In the genomic region with DNA sequence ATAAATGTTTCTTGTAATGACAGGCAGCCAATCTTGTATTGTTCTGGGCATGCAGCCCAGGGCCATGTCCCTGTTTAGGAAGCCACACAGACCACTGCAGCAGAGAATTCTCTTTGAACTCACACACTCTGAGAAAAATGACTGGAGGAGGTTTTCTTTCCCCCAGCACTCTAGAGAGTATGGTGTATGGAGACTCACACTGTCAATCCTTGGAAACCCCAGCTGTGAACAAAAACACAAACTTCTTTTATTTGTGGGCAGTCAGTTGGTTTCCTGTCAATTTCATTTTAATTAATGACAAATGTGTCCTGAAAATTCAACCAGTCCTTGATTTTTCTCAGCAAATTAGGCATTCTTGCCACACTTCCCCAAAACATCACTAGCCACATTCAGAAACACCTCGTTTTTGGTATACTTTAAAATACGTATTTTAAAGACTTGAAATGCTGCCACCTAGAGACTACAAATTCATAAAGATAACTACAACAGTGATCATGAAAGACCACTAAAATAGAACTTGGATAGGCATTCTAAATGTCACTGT, we compare ENCODE assay signal across 12 cellular contexts. TPM values are rescaled to one million over a fixed set of nuclear protein-coding genes. Genes with fewer than 3 reads are reported as not detected.
DNase-seq lines count a peak whose midpoint lies in the region; ATAC-seq, FAIRE-seq and TF ChIP-seq lines count a peak whose summit lies in the region.
"Had no signal": no experiment of that assay in that cellular context is flagged by ENCODE, and none has a peak within 500 bp of the region (broad histone marks: within the 10 kb centered on the region; RNA-seq: fewer than 3 reads in every experiment).

No MANE protein-coding gene starts in this region.

- peak; percentile 21 for FAIRE-seq in RCC 7860 (lab: Jason Lieb, UNC)
- peak; percentile 79 for FAIRE-seq in islet of Langerhans (lab: Jason Lieb, UNC)

- H3K9me2 ChIP-seq in GM23248 (ENCODE audit: insufficient read depth): no peaks in the 10 kb centered on the region

- CTCF ChIA-PET in CD4-positive, alpha-beta T cell (lab: Charles Lee): no interaction called here
- CTCF ChIA-PET in CD8-positive, alpha-beta memory T cell (lab: Charles Lee): interaction anchor here (1.6 kb wide), 1 partner anchor 31 kb away, joined by 4 read pairs; no protein-coding TSS in a partner anchor

- H3K4me1 ChIP-seq in GM23248 (ENCODE audit: insufficient read depth) (no peaks in the 10 kb centered on the region), vagina (no peaks in the 10 kb centered on the region)
- no peaks in the 10 kb centered on the region for H3K4me1 ChIP-seq in CD8-positive, alpha-beta memory T cell (ENCODE audit: insufficient read depth, low read length)
- H3K4me1 ChIP-seq: ascending aorta had no signal

- no peaks in the 10 kb centered on the region for H3K9me3 ChIP-seq in CD4-positive, alpha-beta T cell (ENCODE audit: control insufficient read depth, low read length)
- H3K9me3 ChIP-seq in GM23248 (ENCODE audit: low read depth) (no peaks in the 10 kb centered on the region), vagina (no peaks in the 10 kb centered on the region)
- H3K9me3 ChIP-seq in CD8-positive, alpha-beta memory T cell (ENCODE audit: low read length): no peaks in the 10 kb centered on the region
- H3K9me3 ChIP-seq: ascending aorta had no signal

- no peak for DNase-seq in CD4-positive, alpha-beta T cell
- DNase-seq in GM23248: peak; percentile 20
- no peak for DNase-seq in RCC 7860 (ENCODE audit: low spot score)
- no peak for DNase-seq in CD8-positive, alpha-beta memory T cell
- no peak for DNase-seq in vagina (ENCODE audit: extremely low spot score in 2 of 2)
- DNase-seq in AG08395 (ENCODE audit: low spot score): no peak
- DNase-seq: activated CD4-positive, alpha-beta T cell treated with anti-CD3 and anti-CD28 coated beads for 36 hours; GF-D8 had no signal

- no peak overlapping the region for H3K4me2 ChIP-seq in GM23248 (ENCODE audit: unreplicated experiment)

- no peaks in the 10 kb centered on the region for H3K79me2 ChIP-seq in GM23248 (ENCODE audit: insufficient read depth)

- H3K27me3 Mint-ChIP-seq in CD4-positive, alpha-beta T cell: no peaks in the 10 kb centered on the region
- peaks cover 0 to 2% of the 10 kb centered on the region in 2 donors for H3K27me3 Mint-ChIP-seq in CD8-positive, alpha-beta memory T cell

- intact Hi-C loops in CD4-positive, alpha-beta T cell (cut with DNase I, micrococcal nuclease): loop anchor here (5.0 to 10.0 kb wide), 2 partner anchors 1034 to 1036 kb away; no protein-coding TSS in a partner anchor
- intact Hi-C loops in vagina (cut with DNase I): no loop called here

- POLR2A ChIA-PET in CD4-positive, alpha-beta T cell (lab: Charles Lee): no interaction called here
- POLR2A ChIA-PET in CD8-positive, alpha-beta memory T cell (lab: Charles Lee): interaction anchor here (0.6 kb wide), 1 partner anchor 227 kb away, joined by 3 read pairs; no protein-coding TSS in a partner anchor

- H3K36me3 ChIP-seq in GM23248 (ENCODE audit: low read depth) (no peaks in the 10 kb centered on the region), vagina (no peaks in the 10 kb centered on the region)
- no peaks in the 10 kb centered on the region for H3K36me3 ChIP-seq in CD8-positive, alpha-beta memory T cell (ENCODE audit: insufficient read depth, low read length)
- H3K36me3 ChIP-seq: ascending aorta had no signal

- H3K27ac Mint-ChIP-seq in CD4-positive, alpha-beta T cell: no peak overlapping the region
- H3K27ac Mint-ChIP-seq in CD8-positive, alpha-beta memory T cell: peak overlapping the region in 1 of 8 donors; percentile 48
- H3K27ac Mint-ChIP-seq: activated CD4-positive, alpha-beta T cell treated with anti-CD3 and anti-CD28 coated beads for 36 hours; natural killer cell treated with Interleukin-12 subunit alpha and Interleukin-12 subunit beta and Interleukin-15 and Interleukin-18, amount 100 ng/mL, for 72 hours had no signal

- no peak overlapping the region for H3K4me3 Mint-ChIP-seq in CD4-positive, alpha-beta T cell
- H3K4me3 Mint-ChIP-seq in CD8-positive, alpha-beta memory T cell: peak overlapping the region in 2 of 7 donors; percentile 15 to 35
- H3K4me3 Mint-ChIP-seq: activated CD4-positive, alpha-beta T cell treated with anti-CD3 and anti-CD28 coated beads for 36 hours had no signal

- no peak for ATAC-seq in CD4-positive, alpha-beta T cell (ENCODE audit: poor library complexity)
- no peak for ATAC-seq in HG03571 (IDR thresholded peaks at IDR 0.05; ENCODE audit: unreplicated experiment)
- ATAC-seq: activated CD4-positive, alpha-beta T cell treated with anti-CD3 and anti-CD28 coated beads for 36 hours; natural killer cell treated with Interleukin-12 subunit alpha and Interleukin-12 subunit beta and Interleukin-15 and Interleukin-18, amount 100 ng/mL, for 72 hours had no signal

- H3F3A ChIP-seq in GM23248 (ENCODE audit: insufficient read depth): no peaks in the 10 kb centered on the region

- no peaks in the 10 kb centered on the region for H3K36me3 Mint-ChIP-seq in CD4-positive, alpha-beta T cell (ENCODE audit: low read depth)
- H3K36me3 Mint-ChIP-seq in CD8-positive, alpha-beta memory T cell: no peaks in the 10 kb centered on the region
- H3K36me3 Mint-ChIP-seq: natural killer cell treated with Interleukin-12 subunit alpha and Interleukin-12 subunit beta and Interleukin-15 and Interleukin-18, amount 100 ng/mL, for 72 hours had no signal

- no peak for TF ChIP-seq POLR2A in vagina (IDR thresholded peaks at IDR 0.05)

- H3K4me1 Mint-ChIP-seq in CD4-positive, alpha-beta T cell (ENCODE audit: low read depth): peaks cover 12% of the 10 kb centered on the region
- peaks cover 27 to 41% (median 40%) of the 10 kb centered on the region in 3 donors for H3K4me1 Mint-ChIP-seq in CD8-positive, alpha-beta memory T cell

- no peak overlapping the region for H2AFZ ChIP-seq in GM23248

- H4K20me1 ChIP-seq in GM23248 (ENCODE audit: insufficient read depth): no peaks in the 10 kb centered on the region

- H3K9ac ChIP-seq in GM23248: no peak overlapping the region

- in situ Hi-C loops in GM23248 (cut with MboI): no loop called here

- 0% methylated on average over 2 of the region's 2 CpGs for WGBS in GM23248 (ENCODE audit: low coverage in 1 of 2, low lambda C conversion rate in 2 of 2, missing lambda C conversion rate in 2 of 2), 2 experiments

- H3K9me3 Mint-ChIP-seq in CD4-positive, alpha-beta T cell: peaks cover 4% of the 10 kb centered on the region
- no peaks in the 10 kb centered on the region for H3K9me3 Mint-ChIP-seq in CD8-positive, alpha-beta memory T cell
- H3K9me3 Mint-ChIP-seq: natural killer cell treated with Interleukin-12 subunit alpha and Interleukin-12 subunit beta and Interleukin-15 and Interleukin-18, amount 100 ng/mL, for 72 hours had no signal

- TF ChIP-seq CTCF in CD4-positive, alpha-beta T cell (IDR thresholded peaks at IDR 0.05): peak; percentile 50
- no peak for TF ChIP-seq CTCF in vagina (IDR thresholded peaks at IDR 0.05)

- H3K4me3 ChIP-seq in GM23248: no peak overlapping the region
- H3K4me3 ChIP-seq in CD8-positive, alpha-beta memory T cell (ENCODE audit: low read length): no peak overlapping the region
- no peak overlapping the region for H3K4me3 ChIP-seq in vagina
- H3K4me3 ChIP-seq: ascending aorta had no signal

- no peak overlapping the region for H3K27ac ChIP-seq in CD4-positive, alpha-beta T cell (ENCODE audit: low read depth, low read length)
- H3K27ac ChIP-seq in GM23248: no peak overlapping the region
- H3K27ac ChIP-seq in CD8-positive, alpha-beta memory T cell (ENCODE audit: low read depth, low read length): no peak overlapping the region
- H3K27ac ChIP-seq in vagina: no peak overlapping the region
- H3K27ac ChIP-seq: ascending aorta had no signal

- H3K27me3 ChIP-seq in CD4-positive, alpha-beta T cell (ENCODE audit: control insufficient read depth, insufficient read depth, low read length): no peaks in the 10 kb centered on the region
- no peaks in the 10 kb centered on the region for H3K27me3 ChIP-seq in GM23248 (replicated peaks; ENCODE audit: insufficient read depth)
- H3K27me3 ChIP-seq in CD8-positive, alpha-beta memory T cell (ENCODE audit: insufficient read depth, low read length, poor library complexity, severe bottlenecking): no peaks in the 10 kb centered on the region
- no peaks in the 10 kb centered on the region for H3K27me3 ChIP-seq in vagina
- H3K27me3 ChIP-seq: ascending aorta had no signal

RNA-seq across cellular contexts. Expression of gene UFL1, which starts 52.9 kb away (rescaled TPM):
- total RNA-seq in CD4-positive, alpha-beta T cell: 10 to 100 TPM; 22.1 TPM
- 25.2 and 25.9 TPM in 2 replicates for total RNA-seq in GM23248 (2014; rRNA removed; shearing (Covaris generic))
- polyA plus RNA-seq in GM23248 (2016; fragmentation: Nextera tagmentation; extraction: Ambion mirVana): 22.0 TPM in 2 replicates
- 10 to 100 TPM; 22.5 to 23.4 TPM for total RNA-seq in CD8-positive, alpha-beta memory T cell
- 20.7 TPM for polyA plus RNA-seq in CD8-positive, alpha-beta memory T cell
- 17.7 TPM for total RNA-seq in vagina
